In genomic region chr14:95519699-95520098, GRCh38 we compare ENCODE assay signal across 7 cellular contexts. TPM values are rescaled to one million over a fixed set of nuclear protein-coding genes. Genes with fewer than 3 reads are reported as not detected.
DNase-seq lines count a peak whose midpoint lies in the region; ATAC-seq and TF ChIP-seq lines count a peak whose summit lies in the region.

No MANE protein-coding gene starts in this region.

- no peaks in the 10 kb centered on the region for H3K36me3 Mint-ChIP-seq in natural killer cell treated with Interleukin-12 subunit alpha and Interleukin-12 subunit beta and Interleukin-15 and Interleukin-18, amount 100 ng/mL, for 72 hours

- H3K4me3 Mint-ChIP-seq in natural killer cell treated with Interleukin-12 subunit alpha and Interleukin-12 subunit beta and Interleukin-15 and Interleukin-18, amount 100 ng/mL, for 72 hours = peak overlapping the region; percentile 59

- no peak overlapping the region for H2AFZ ChIP-seq in hepatocyte

- no peaks in the 10 kb centered on the region for H3K9me2 ChIP-seq in hepatocyte (replicated peaks; ENCODE audit: insufficient read depth)

- no peaks in the 10 kb centered on the region for H3K79me2 ChIP-seq in hepatocyte

- H3K27me3 ChIP-seq in HL-60 (ENCODE audit: insufficient read depth, poor library complexity, severe bottlenecking) = no peaks in the 10 kb centered on the region
- H3K27me3 ChIP-seq in brain microvascular endothelial cell (replicated peaks) = no peaks in the 10 kb centered on the region
- H3K27me3 ChIP-seq in upper lobe of left lung = no peaks in the 10 kb centered on the region
- H3K27me3 ChIP-seq in hepatocyte = no peaks in the 10 kb centered on the region

- WGBS in upper lobe of left lung, 2 donors = 8 to 28% methylated on average over 6 of the region's 6 CpGs
- 72% methylated on average over 6 of the region's 6 CpGs for WGBS in hepatocyte (ENCODE audit: low lambda C conversion rate, missing lambda C conversion rate)

- H3K4me1 ChIP-seq in upper lobe of left lung = peaks cover 69 to 93% (median 79%) of the 10 kb centered on the region in 4 donors
- H3K4me1 ChIP-seq in hepatocyte (ENCODE audit: insufficient read depth) = peaks cover 36% of the 10 kb centered on the region

- H3K36me3 ChIP-seq in brain microvascular endothelial cell (replicated peaks) (no peaks in the 10 kb centered on the region), upper lobe of left lung (no peaks in the 10 kb centered on the region), hepatocyte (replicated peaks; ENCODE audit: insufficient read depth, low read depth) (no peaks in the 10 kb centered on the region)

- H4K20me1 ChIP-seq in hepatocyte (ENCODE audit: insufficient read depth, poor library complexity, severe bottlenecking) = no peaks in the 10 kb centered on the region

- H3K9me3 Mint-ChIP-seq in natural killer cell treated with Interleukin-12 subunit alpha and Interleukin-12 subunit beta and Interleukin-15 and Interleukin-18, amount 100 ng/mL, for 72 hours = no peaks in the 10 kb centered on the region

- H3K27me3 Mint-ChIP-seq in natural killer cell treated with Interleukin-12 subunit alpha and Interleukin-12 subunit beta and Interleukin-15 and Interleukin-18, amount 100 ng/mL, for 72 hours = no peaks in the 10 kb centered on the region

- no peak for TF ChIP-seq POLR2A in upper lobe of left lung (IDR thresholded peaks at IDR 0.05)

- peak; percentile 83 to 85 for DNase-seq in HL-60 (ENCODE audit: low read depth in 1 of 2, low spot score in 1 of 2)
- peak; percentile 66 for DNase-seq in UCSD-AML1 (lab: John Stamatoyannopoulos, UW; ENCODE audit: unreplicated experiment)
- peak; percentile 59 for DNase-seq in brain microvascular endothelial cell
- peak; percentile 83 for DNase-seq in natural killer cell treated with Interleukin-12 subunit alpha and Interleukin-12 subunit beta and Interleukin-15 and Interleukin-18, amount 100 ng/mL, for 72 hours (ENCODE audit: low spot score)
- peak in 1 of 2 donors; percentile 79 for DNase-seq in upper lobe of left lung
- no peak for DNase-seq in hepatocyte (ENCODE audit: low spot score)
- DNase-seq in NCI-H2227 treated with DMSO at 0.1 percent for 48 hours (lab: John Stamatoyannopoulos, UW) = no peak

- in situ Hi-C loops in brain microvascular endothelial cell (cut with HindIII; ENCODE audit: low pct_ligation_motif_present, low sequenced_read_pairs) = no loop called here

- TF ChIP-seq CTCF in HL-60 (IDR thresholded peaks at IDR 0.05; ENCODE audit: insufficient read depth, low read length) (no peak), brain microvascular endothelial cell (IDR thresholded peaks at IDR 0.05; ENCODE audit: low read depth, low read length, missing control alignments) (no peak), upper lobe of left lung (IDR thresholded peaks at IDR 0.05) (no peak), hepatocyte (IDR thresholded peaks at IDR 0.05; ENCODE audit: poor library complexity) (no peak)

- H3K9me3 ChIP-seq in upper lobe of left lung = no peaks in the 10 kb centered on the region
- H3K9me3 ChIP-seq in hepatocyte (ENCODE audit: low read depth) = no peaks in the 10 kb centered on the region

- H3K4me1 Mint-ChIP-seq in natural killer cell treated with Interleukin-12 subunit alpha and Interleukin-12 subunit beta and Interleukin-15 and Interleukin-18, amount 100 ng/mL, for 72 hours (ENCODE audit: low read depth in 2 of 2) = peaks cover 73 to 79% of the 10 kb centered on the region in 2 donors

- H3K4me3 ChIP-seq in HL-60 (replicated peaks; ENCODE audit: insufficient read depth, low read length) (no peak overlapping the region), brain microvascular endothelial cell (ENCODE audit: low read depth, low read length) (no peak overlapping the region), upper lobe of left lung (no peak overlapping the region), hepatocyte (no peak overlapping the region)

- H3K4me2 ChIP-seq in hepatocyte = no peak overlapping the region

- peak in 1 of 4 donors; percentile 55 for TF ChIP-seq EP300 in upper lobe of left lung (IDR thresholded peaks at IDR 0.05)

- peak; percentile 12 to 36 for ATAC-seq in natural killer cell treated with Interleukin-12 subunit alpha and Interleukin-12 subunit beta and Interleukin-15 and Interleukin-18, amount 100 ng/mL, for 72 hours
- peak in 1 of 2 donors; percentile 68 for ATAC-seq in upper lobe of left lung (ENCODE audit: low FRiP score in 2 of 2)

- H3K27ac ChIP-seq in HL-60 (replicated peaks) (peak overlapping the region; percentile 83), brain microvascular endothelial cell (no peak overlapping the region), upper lobe of left lung (peak overlapping the region; percentile 76 to 92 (median 86)), hepatocyte (no peak overlapping the region)

- peak overlapping the region; percentile 92 to 93 for H3K27ac Mint-ChIP-seq in natural killer cell treated with Interleukin-12 subunit alpha and Interleukin-12 subunit beta and Interleukin-15 and Interleukin-18, amount 100 ng/mL, for 72 hours

RNA-seq across cellular contexts. Expression of gene SYNE3, which starts 3.2 kb away (rescaled TPM):
- total RNA-seq in natural killer cell treated with Interleukin-12 subunit alpha and Interleukin-12 subunit beta and Interleukin-15 and Interleukin-18, amount 100 ng/mL, for 72 hours = 10 to 100 TPM; 46.9 to 62.4 TPM
- total RNA-seq in upper lobe of left lung (10 to 100 TPM; 15.6 to 38.8 (median 19.0) TPM), hepatocyte (2.0 and 2.4 TPM in 2 replicates)
- polyA plus RNA-seq in hepatocyte = 0.16 and 1.3 TPM in 2 replicates

RNA-seq across cellular contexts. Expression of gene GLRX5, which starts 15.2 kb away (rescaled TPM):
- total RNA-seq in natural killer cell treated with Interleukin-12 subunit alpha and Interleukin-12 subunit beta and Interleukin-15 and Interleukin-18, amount 100 ng/mL, for 72 hours = 10 to 100 TPM; 35.5 to 36.1 TPM
- total RNA-seq in upper lobe of left lung (10 to 100 TPM; 12.6 to 34.8 (median 25.0) TPM), hepatocyte (50.0 and 63.5 TPM in 2 replicates)
- polyA plus RNA-seq in hepatocyte = 94.5 and 105 TPM in 2 replicates

Comparison
In these comparisons a context has a peak if more than half of its experiments do, and no peak if none do; other contexts are left out.
1. DNase-seq: peak in HL-60 (2 of 2), UCSD-AML1 (single experiment), brain microvascular endothelial cell (single experiment) and natural killer cell treated with Interleukin-12 subunit alpha and Interleukin-12 subunit beta and Interleukin-15 and Interleukin-18, amount 100 ng/mL, for 72 hours (single experiment); none in hepatocyte (single experiment) and NCI-H2227 treated with DMSO at 0.1 percent for 48 hours (single experiment).
2. H3K27ac ChIP-seq: peak in HL-60 (single experiment) and upper lobe of left lung (4 of 4); none in brain microvascular endothelial cell (single experiment) and hepatocyte (single experiment).